3 cellular contexts compared by ENCODE assay signal in genomic region chr22:47463220-47463619, GRCh38.
"Had no signal": no experiment of that assay in that cellular context is flagged by ENCODE, and none has a peak within 500 bp of the region (broad histone marks: within the 10 kb centered on the region; RNA-seq: fewer than 3 reads in every experiment).

No MANE protein-coding gene starts in this region.

- H3K4me3 ChIP-seq: GM12878 had no signal

- DNase-seq: GDM1, GF-D8 had no signal

- ATAC-seq: GM12878 had no signal
